Comparison of ENCODE assay signal across 7 cellular contexts in the genomic region with DNA sequence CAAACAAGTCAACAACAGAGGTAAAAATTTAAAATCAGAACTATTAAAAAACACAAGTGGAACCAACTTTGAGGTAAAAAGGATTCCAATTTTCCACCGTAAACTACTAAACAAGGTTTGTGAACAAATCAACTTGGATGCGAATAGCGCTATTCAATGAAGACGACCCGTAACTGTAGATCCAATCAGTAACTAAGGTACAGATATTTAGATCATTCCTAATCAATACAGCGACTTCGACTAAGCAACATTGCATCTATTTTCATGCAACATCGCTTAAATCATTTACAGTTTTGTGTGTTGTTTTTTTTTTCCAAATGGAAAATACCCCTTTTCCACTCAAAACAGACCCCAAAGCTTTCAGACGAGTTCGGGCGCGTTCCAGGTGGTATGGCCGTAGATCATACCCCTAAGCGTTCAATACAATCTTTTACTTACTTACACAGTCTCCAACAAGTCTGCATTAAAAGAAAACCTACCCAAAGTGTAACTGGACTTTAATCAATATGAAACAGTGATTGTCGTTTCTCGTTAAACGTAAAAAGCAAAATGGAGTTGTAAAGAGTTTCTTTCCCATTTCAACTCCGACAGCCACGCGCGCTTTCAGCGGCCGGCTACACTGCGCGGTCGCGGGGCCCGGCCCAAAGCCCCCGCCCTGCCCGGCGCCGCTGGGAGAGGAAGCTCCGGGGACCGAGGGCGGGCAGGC. TPM values are rescaled to one million over a fixed set of nuclear protein-coding genes. Genes with fewer than 3 reads are reported as not detected.
DNase-seq lines count a peak whose midpoint lies in the region; ATAC-seq and TF ChIP-seq lines count a peak whose summit lies in the region.

No MANE protein-coding gene starts in this region.

- intact Hi-C loops in activated CD4-positive, alpha-beta memory T cell treated with anti-CD3 and anti-CD28 coated beads for 36 hours (cut with micrococcal nuclease), result loop anchor here (2.0 to 10.0 kb wide), 2 partner anchors 34 to 386 kb away; partner anchors contain the start of genes IMPDH2 and NDUFAF3
- intact Hi-C loops in left ventricle myocardium inferior (cut with micrococcal nuclease), result no loop called here

- peak overlapping the region; percentile 98 for H3K4me3 ChIP-seq in HEK293 (ENCODE audit: low read depth, low read length)
- H3K4me3 ChIP-seq in left ventricle myocardium inferior, result peak overlapping the region; percentile 87
- H3K4me3 ChIP-seq in skin epidermis, result peak overlapping the region; percentile 85 to 98 (median 89)

- CTCF ChIA-PET in HEK293 (lab: Yijun Ruan, JAX), result no interaction called here
- CTCF ChIA-PET in activated CD4-positive, alpha-beta memory T cell treated with anti-CD3 and anti-CD28 coated beads for 36 hours (lab: Charles Lee), result interaction anchor here (2.5 kb wide), 1 partner anchor 71 kb away, joined by 15 read pairs; the partner anchor contains the start of gene USP4

- TF ChIP-seq CTCF in HEK293 (tag by site-specific recombination; IDR thresholded peaks at IDR 0.05) (no peak), left ventricle myocardium inferior (IDR thresholded peaks at IDR 0.05; ENCODE audit: borderline replicate concordance) (no peak)

- H3K27ac ChIP-seq in HEK293 (ENCODE audit: extremely low read depth, low read depth, low read length) (peak overlapping the region; percentile 96), left ventricle myocardium inferior (replicated peaks) (peak overlapping the region; percentile 98), skin epidermis (peak overlapping the region; percentile 83 to 100 (median 97))

- peaks cover 62% of the 10 kb centered on the region for H3K4me1 Mint-ChIP-seq in activated CD4-positive, alpha-beta memory T cell treated with anti-CD3 and anti-CD28 coated beads for 36 hours (ENCODE audit: low read depth)

- peak overlapping the region; percentile 91 for H3K27ac Mint-ChIP-seq in activated CD4-positive, alpha-beta memory T cell treated with anti-CD3 and anti-CD28 coated beads for 36 hours

- H3K36me3 ChIP-seq in HEK293 (ENCODE audit: control insufficient read depth in 2 of 2, insufficient read depth in 1 of 2, low read length in 2 of 2) (peaks cover 0 to 12% of the 10 kb centered on the region in 2 experiments; a peak in 1 of 3 replicates), left ventricle myocardium inferior (peaks cover 22% of the 10 kb centered on the region)

- no peak for ATAC-seq in HG02678 (IDR thresholded peaks at IDR 0.05; ENCODE audit: unreplicated experiment)

- POLR2A ChIA-PET in HEK293 (lab: Yijun Ruan, JAX), result interaction anchor here (0.9 to 1.9 kb wide), 10 partner anchors 13 to 404 kb away, joined by 3 to 33 read pairs (median 5); partner anchors contain the start of genes NICN1, QRICH1, USP4 and WDR6
- POLR2A ChIA-PET in activated CD4-positive, alpha-beta memory T cell treated with anti-CD3 and anti-CD28 coated beads for 36 hours (lab: Charles Lee), result interaction anchor here (1.0 to 4.6 kb wide), 9 partner anchors 10 to 73 kb away, joined by 3 to 33 read pairs (median 9); partner anchors contain the start of genes DAG1, GPX1, NICN1 and USP4

- H3K27me3 ChIP-seq in left ventricle myocardium inferior (ENCODE audit: low read depth), result no peaks in the 10 kb centered on the region

- no peak for DNase-seq in activated CD4-positive, alpha-beta memory T cell treated with anti-CD3 and anti-CD28 coated beads for 36 hours
- DNase-seq in left ventricle myocardium inferior (no peak), UCSD-AML1 (lab: John Stamatoyannopoulos, UW; ENCODE audit: unreplicated experiment) (no peak), HK-2 (ENCODE audit: unreplicated experiment) (no peak)

- H3K9me3 ChIP-seq in HEK293 (ENCODE audit: control insufficient read depth, insufficient read depth, low read depth, low read length) (no peaks in the 10 kb centered on the region), left ventricle myocardium inferior (replicated peaks) (no peaks in the 10 kb centered on the region)

- H3K4me3 Mint-ChIP-seq in activated CD4-positive, alpha-beta memory T cell treated with anti-CD3 and anti-CD28 coated beads for 36 hours, result peak overlapping the region; percentile 90

- no peaks in the 10 kb centered on the region for H3K27me3 Mint-ChIP-seq in activated CD4-positive, alpha-beta memory T cell treated with anti-CD3 and anti-CD28 coated beads for 36 hours

- H3K4me1 ChIP-seq in HEK293 (ENCODE audit: control insufficient read depth, insufficient read depth, low read length) (peaks cover 17% of the 10 kb centered on the region), left ventricle myocardium inferior (peaks cover 93% of the 10 kb centered on the region)

- H3K36me3 Mint-ChIP-seq in activated CD4-positive, alpha-beta memory T cell treated with anti-CD3 and anti-CD28 coated beads for 36 hours, result peaks cover 22% of the 10 kb centered on the region

- no peaks in the 10 kb centered on the region for H3K9me3 Mint-ChIP-seq in activated CD4-positive, alpha-beta memory T cell treated with anti-CD3 and anti-CD28 coated beads for 36 hours

TF ChIP-seq in HEK293, 187 proteins besides CTCF, POLR2A, EP300 and RAD21 (continues in another document):
- TF ChIP-seq ZNF335 (tag by site-specific recombination; conservative IDR thresholded peaks at IDR 0.05) (0 out of 2 replicates have a peak, but pooled peaks have one; percentile 46), ZBTB8A (tag by site-specific recombination; IDR thresholded peaks at IDR 0.05) (peak; percentile 32; the same call in 1 of the 2 replicates), ZSCAN30 (tag by site-specific recombination; IDR thresholded peaks at IDR 0.05) (no peak), ZNF707 (tag by site-specific recombination; IDR thresholded peaks at IDR 0.05) (no peak), ZFP37 (tag by site-specific recombination; IDR thresholded peaks at IDR 0.05) (no peak), PRDM10 (tag by site-specific recombination; IDR thresholded peaks at IDR 0.05) (peak; percentile 40; the same call in 1 of the 2 replicates), ZNF843 (tag by site-specific recombination; IDR thresholded peaks at IDR 0.05) (no peak), KLF16 (tag by site-specific recombination; IDR thresholded peaks at IDR 0.05) (no peak), ZBTB20 (tag by site-specific recombination; IDR thresholded peaks at IDR 0.05) (0 out of 2 replicates have a peak, but pooled peaks have one; percentile 4)
- TF ChIP-seq, protein P1, sequence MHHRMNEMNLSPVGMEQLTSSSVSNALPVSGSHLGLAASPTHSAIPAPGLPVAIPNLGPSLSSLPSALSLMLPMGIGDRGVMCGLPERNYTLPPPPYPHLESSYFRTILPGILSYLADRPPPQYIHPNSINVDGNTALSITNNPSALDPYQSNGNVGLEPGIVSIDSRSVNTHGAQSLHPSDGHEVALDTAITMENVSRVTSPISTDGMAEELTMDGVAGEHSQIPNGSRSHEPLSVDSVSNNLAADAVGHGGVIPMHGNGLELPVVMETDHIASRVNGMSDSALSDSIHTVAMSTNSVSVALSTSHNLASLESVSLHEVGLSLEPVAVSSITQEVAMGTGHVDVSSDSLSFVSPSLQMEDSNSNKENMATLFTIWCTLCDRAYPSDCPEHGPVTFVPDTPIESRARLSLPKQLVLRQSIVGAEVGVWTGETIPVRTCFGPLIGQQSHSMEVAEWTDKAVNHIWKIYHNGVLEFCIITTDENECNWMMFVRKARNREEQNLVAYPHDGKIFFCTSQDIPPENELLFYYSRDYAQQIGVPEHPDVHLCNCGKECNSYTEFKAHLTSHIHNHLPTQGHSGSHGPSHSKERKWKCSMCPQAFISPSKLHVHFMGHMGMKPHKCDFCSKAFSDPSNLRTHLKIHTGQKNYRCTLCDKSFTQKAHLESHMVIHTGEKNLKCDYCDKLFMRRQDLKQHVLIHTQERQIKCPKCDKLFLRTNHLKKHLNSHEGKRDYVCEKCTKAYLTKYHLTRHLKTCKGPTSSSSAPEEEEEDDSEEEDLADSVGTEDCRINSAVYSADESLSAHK (tag by site-specific recombination; IDR thresholded peaks at IDR 0.05), result no peak

RNA-seq across cellular contexts. Expression of gene RHOA, which starts 0.8 kb away (rescaled TPM):
- 100 to 1,000 TPM; 497 to 514 TPM for total RNA-seq in activated CD4-positive, alpha-beta memory T cell treated with anti-CD3 and anti-CD28 coated beads for 36 hours
- 247 TPM for total RNA-seq in left ventricle myocardium inferior

RNA-seq across cellular contexts. Expression of gene TCTA, which starts 1.2 kb away (rescaled TPM):
- total RNA-seq in activated CD4-positive, alpha-beta memory T cell treated with anti-CD3 and anti-CD28 coated beads for 36 hours, result 10 to 100 TPM in 1 of 2 experiments, 1 to 10 TPM in 1; 9.5 to 10.9 TPM
- total RNA-seq in left ventricle myocardium inferior, result 17.7 TPM

RNA-seq across cellular contexts. Expression of gene AMT, which starts 11.3 kb away (rescaled TPM):
- total RNA-seq in activated CD4-positive, alpha-beta memory T cell treated with anti-CD3 and anti-CD28 coated beads for 36 hours, result 1 to 10 TPM; 2.4 to 2.6 TPM
- total RNA-seq in left ventricle myocardium inferior, result 29.0 TPM

RNA-seq across cellular contexts. Expression of gene NICN1, which starts 18.1 kb away (rescaled TPM):
- 10 to 100 TPM; 12.0 to 12.8 TPM for total RNA-seq in activated CD4-positive, alpha-beta memory T cell treated with anti-CD3 and anti-CD28 coated beads for 36 hours
- total RNA-seq in left ventricle myocardium inferior, result 19.4 TPM

RNA-seq across cellular contexts. Expression of gene GPX1, which starts 52.8 kb away (rescaled TPM):
- 100 to 1,000 TPM; 176 to 177 TPM for total RNA-seq in activated CD4-positive, alpha-beta memory T cell treated with anti-CD3 and anti-CD28 coated beads for 36 hours
- total RNA-seq in left ventricle myocardium inferior, result 115 TPM
